ENCODE assay signal across 17 cellular contexts in genomic region chr12:4282103-4282891, GRCh38. TPM values are rescaled to one million over a fixed set of nuclear protein-coding genes. Genes with fewer than 3 reads are reported as not detected.
DNase-seq lines count a peak whose midpoint lies in the region; ATAC-seq and TF ChIP-seq lines count a peak whose summit lies in the region.
"Had no signal": no experiment of that assay in that cellular context is flagged by ENCODE, and none has a peak within 500 bp of the region (broad histone marks: within the 10 kb centered on the region; RNA-seq: fewer than 3 reads in every experiment).

No MANE protein-coding gene starts in this region.

- no peak for TF ChIP-seq CTCF in WERI-Rb-1 (IDR thresholded peaks at IDR 0.05; ENCODE audit: low read depth, low read length)

- peak overlapping the region in 2 of 8 donors; percentile 23 to 32 for H3K4me3 Mint-ChIP-seq in CD4-positive, alpha-beta memory T cell
- H3K4me3 Mint-ChIP-seq in activated naive CD8-positive, alpha-beta T cell treated with anti-CD3 and anti-CD28 coated beads, Interleukin-2, amount 10 ng/mL, durations not matched to agents 7 days and 5 days: peak overlapping the region; percentile 22
- H3K4me3 Mint-ChIP-seq in naive thymus-derived CD4-positive, alpha-beta T cell: peak overlapping the region in 1 of 10 donors; percentile 32

- no peaks in the 10 kb centered on the region for H3K27me3 ChIP-seq in CD4-positive, alpha-beta memory T cell (ENCODE audit: insufficient read depth, low read length)
- H3K27me3 ChIP-seq in naive thymus-derived CD4-positive, alpha-beta T cell (ENCODE audit: control insufficient read depth in 2 of 2, insufficient read depth in 2 of 2, low read length in 2 of 2): no peaks in the 10 kb centered on the region
- H3K27me3 ChIP-seq in WERI-Rb-1 (ENCODE audit: insufficient read depth, low read depth, severe bottlenecking): no peaks in the 10 kb centered on the region
- H3K27me3 ChIP-seq: heart right ventricle, ovary had no signal

- peaks cover 45 to 100% (median 83%) of the 10 kb centered on the region in 4 donors for H3K4me1 Mint-ChIP-seq in CD4-positive, alpha-beta memory T cell
- peaks cover 75% of the 10 kb centered on the region for H3K4me1 Mint-ChIP-seq in activated naive CD8-positive, alpha-beta T cell treated with anti-CD3 and anti-CD28 coated beads, Interleukin-2, amount 10 ng/mL, durations not matched to agents 7 days and 5 days
- H3K4me1 Mint-ChIP-seq in naive thymus-derived CD4-positive, alpha-beta T cell: peaks cover 56 to 97% (median 86%) of the 10 kb centered on the region in 7 donors

- intact Hi-C loops in CD4-positive, alpha-beta memory T cell (cut with micrococcal nuclease): no loop called here
- intact Hi-C loops in naive thymus-derived CD4-positive, alpha-beta T cell (cut with micrococcal nuclease): no loop called here

- no peak for DNase-seq in CD4-positive, alpha-beta memory T cell
- DNase-seq in activated naive CD8-positive, alpha-beta T cell treated with anti-CD3 and anti-CD28 coated beads, Interleukin-2, amount 10 ng/mL, durations not matched to agents 7 days and 5 days: no peak
- DNase-seq in naive thymus-derived CD4-positive, alpha-beta T cell: no peak
- DNase-seq in WERI-Rb-1 (no peak), H4 (ENCODE audit: low spot score) (no peak), RKO (ENCODE audit: low spot score) (no peak)
- DNase-seq: activated T-cell treated with anti-CD3 and anti-CD28 coated beads for 4 hours; heart right ventricle; NCI-H510A; OCI-M1; ovary; stimulated activated naive CD4-positive, alpha-beta T cell treated with Interleukin-2 at 50 U/mL for 16 hours had no signal

- no peak overlapping the region for H3K4me3 ChIP-seq in CD4-positive, alpha-beta memory T cell (ENCODE audit: low read length in 2 of 2)
- no peak overlapping the region for H3K4me3 ChIP-seq in naive thymus-derived CD4-positive, alpha-beta T cell (ENCODE audit: low read length)
- H3K4me3 ChIP-seq in WERI-Rb-1 (ENCODE audit: low read depth, low read length): no peak overlapping the region
- H3K4me3 ChIP-seq: ovary, SK-N-MC, skin epidermis had no signal

- in situ Hi-C loops in GM18951 (cut with MboI; ENCODE audit: low sequenced_read_pairs, unreplicated experiment): loop anchor here (10.0 kb wide), 1 partner anchor 387 kb away; no protein-coding TSS in a partner anchor

- peaks cover 0 to 2% (median 0%) of the 10 kb centered on the region in 8 donors for H3K9me3 Mint-ChIP-seq in CD4-positive, alpha-beta memory T cell
- H3K9me3 Mint-ChIP-seq in activated naive CD8-positive, alpha-beta T cell treated with anti-CD3 and anti-CD28 coated beads, Interleukin-2, amount 10 ng/mL, durations not matched to agents 7 days and 5 days: no peaks in the 10 kb centered on the region
- H3K9me3 Mint-ChIP-seq in naive thymus-derived CD4-positive, alpha-beta T cell: peaks cover 0 to 3% (median 0%) of the 10 kb centered on the region in 11 donors

- peaks cover 92% of the 10 kb centered on the region for H3K36me3 ChIP-seq in CD4-positive, alpha-beta memory T cell (ENCODE audit: insufficient read depth, low read length)
- peaks cover 47 to 99% (median 65%) of the 10 kb centered on the region in 3 experiments for H3K36me3 ChIP-seq in naive thymus-derived CD4-positive, alpha-beta T cell (ENCODE audit: control insufficient read depth in 2 of 3, insufficient read depth in 3 of 3, low read length in 3 of 3)
- H3K36me3 ChIP-seq in WERI-Rb-1: no peaks in the 10 kb centered on the region
- H3K36me3 ChIP-seq: ovary had no signal

- H3K4me1 ChIP-seq in CD4-positive, alpha-beta memory T cell (ENCODE audit: insufficient read depth, low read length): peaks cover 97% of the 10 kb centered on the region
- peaks cover 20 to 51% of the 10 kb centered on the region in 2 donors for H3K4me1 ChIP-seq in naive thymus-derived CD4-positive, alpha-beta T cell (ENCODE audit: control insufficient read depth in 2 of 2, insufficient read depth in 2 of 2, low read length in 2 of 2)

- H3K27ac Mint-ChIP-seq in CD4-positive, alpha-beta memory T cell: peak overlapping the region; percentile 46 to 90 (median 75)
- H3K27ac Mint-ChIP-seq in activated naive CD8-positive, alpha-beta T cell treated with anti-CD3 and anti-CD28 coated beads, Interleukin-2, amount 10 ng/mL, durations not matched to agents 7 days and 5 days: no peak overlapping the region
- peak overlapping the region in 7 of 9 donors; percentile 34 to 77 (median 62) for H3K27ac Mint-ChIP-seq in naive thymus-derived CD4-positive, alpha-beta T cell

- POLR2A ChIA-PET in CD4-positive, alpha-beta memory T cell (lab: Charles Lee; ENCODE audit: partially characterized antibody): interaction anchor here (1.1 to 1.7 kb wide), 2 partner anchors 9 to 14 kb away, joined by 3 to 8 read pairs; partner anchors contain the start of gene CCND2
- POLR2A ChIA-PET in activated naive CD8-positive, alpha-beta T cell treated with anti-CD3 and anti-CD28 coated beads, Interleukin-2, amount 10 ng/mL, durations not matched to agents 7 days and 5 days (lab: Charles Lee): interaction anchor here (0.7 to 2.5 kb wide), 7 partner anchors 8 to 176 kb away, joined by 3 to 19 read pairs (median 6); partner anchors contain the start of gene CCND2
- POLR2A ChIA-PET in naive thymus-derived CD4-positive, alpha-beta T cell (lab: Charles Lee): interaction anchor here (0.6 kb wide), 1 partner anchor 15 kb away, joined by 3 read pairs; no protein-coding TSS in a partner anchor

- H3K36me3 Mint-ChIP-seq in CD4-positive, alpha-beta memory T cell: peaks cover 82 to 96% of the 10 kb centered on the region in 2 donors
- H3K36me3 Mint-ChIP-seq in activated naive CD8-positive, alpha-beta T cell treated with anti-CD3 and anti-CD28 coated beads, Interleukin-2, amount 10 ng/mL, durations not matched to agents 7 days and 5 days: peaks cover 75% of the 10 kb centered on the region
- peaks cover 19 to 77% (median 34%) of the 10 kb centered on the region in 5 donors for H3K36me3 Mint-ChIP-seq in naive thymus-derived CD4-positive, alpha-beta T cell

- CTCF ChIA-PET in CD4-positive, alpha-beta memory T cell (lab: Charles Lee; ENCODE audit: partially characterized antibody): interaction anchor here (1.1 to 16.3 kb wide), 4 partner anchors 175 to 395 kb away, joined by 3 to 304 read pairs (median 110); no protein-coding TSS in a partner anchor
- CTCF ChIA-PET in naive thymus-derived CD4-positive, alpha-beta T cell (lab: Charles Lee): no interaction called here

- H3K27me3 Mint-ChIP-seq in CD4-positive, alpha-beta memory T cell: no peaks in the 10 kb centered on the region
- no peaks in the 10 kb centered on the region for H3K27me3 Mint-ChIP-seq in activated naive CD8-positive, alpha-beta T cell treated with anti-CD3 and anti-CD28 coated beads, Interleukin-2, amount 10 ng/mL, durations not matched to agents 7 days and 5 days
- H3K27me3 Mint-ChIP-seq in naive thymus-derived CD4-positive, alpha-beta T cell: no peaks in the 10 kb centered on the region

- ATAC-seq in activated naive CD8-positive, alpha-beta T cell treated with anti-CD3 and anti-CD28 coated beads, Interleukin-2, amount 10 ng/mL, durations not matched to agents 7 days and 5 days (ENCODE audit: low read depth): no peak
- no peak for ATAC-seq in naive thymus-derived CD4-positive, alpha-beta T cell
- no peak for ATAC-seq in GM18511 (IDR thresholded peaks at IDR 0.05; ENCODE audit: unreplicated experiment)
- ATAC-seq: heart right ventricle had no signal

- no peak overlapping the region for H3K27ac ChIP-seq in CD4-positive, alpha-beta memory T cell (ENCODE audit: low read depth, low read length)
- H3K27ac ChIP-seq in naive thymus-derived CD4-positive, alpha-beta T cell (ENCODE audit: low read depth, low read length): no peak overlapping the region
- H3K27ac ChIP-seq in WERI-Rb-1: no peak overlapping the region
- H3K27ac ChIP-seq: ovary, SK-N-MC, skin epidermis, VCaP had no signal

- no peaks in the 10 kb centered on the region for H3K9me3 ChIP-seq in CD4-positive, alpha-beta memory T cell (ENCODE audit: control insufficient read depth in 1 of 2, low read length in 2 of 2)
- no peaks in the 10 kb centered on the region for H3K9me3 ChIP-seq in naive thymus-derived CD4-positive, alpha-beta T cell (ENCODE audit: control insufficient read depth in 2 of 3, low read length in 3 of 3)
- no peaks in the 10 kb centered on the region for H3K9me3 ChIP-seq in WERI-Rb-1 (ENCODE audit: severe bottlenecking)
- H3K9me3 ChIP-seq: heart right ventricle, ovary had no signal

- peak; percentile 33 for TF ChIP-seq POLR2A in GM18951 (IDR thresholded peaks at IDR 0.05; ENCODE audit: extremely low read depth, insufficient read depth, insufficient read length)

RNA-seq across cellular contexts. Expression of gene CCND2, which starts 8.7 kb away (rescaled TPM):
- 100 to 1,000 TPM; 150 to 151 TPM for total RNA-seq in CD4-positive, alpha-beta memory T cell
- 100 to 1,000 TPM in 1 of 2 donors, 10 to 100 TPM in 1; 83.3 to 103 TPM for polyA plus RNA-seq in CD4-positive, alpha-beta memory T cell
- 100 to 1,000 TPM; 417 to 438 TPM for total RNA-seq in activated naive CD8-positive, alpha-beta T cell treated with anti-CD3 and anti-CD28 coated beads, Interleukin-2, amount 10 ng/mL, durations not matched to agents 7 days and 5 days
- 100 to 1,000 TPM in 3 of 5 experiments, 10 to 100 TPM in 2; 95.7 to 659 (median 125) TPM for total RNA-seq in naive thymus-derived CD4-positive, alpha-beta T cell
- polyA plus RNA-seq in naive thymus-derived CD4-positive, alpha-beta T cell: 10 to 100 TPM; 57.3 to 65.1 TPM
- total RNA-seq in H4 (2014; rRNA removed; shearing (Covaris generic)): 92.1 and 98.0 TPM in 2 replicates

RNA-seq across cellular contexts. Expression of gene TIGAR, which starts 38.7 kb away (rescaled TPM):
- 10 to 100 TPM; 15.2 to 17.3 TPM for total RNA-seq in CD4-positive, alpha-beta memory T cell
- polyA plus RNA-seq in CD4-positive, alpha-beta memory T cell: 1 to 10 TPM; 1.9 to 2.7 TPM
- 10 to 100 TPM in 1 of 2 experiments, 1 to 10 TPM in 1; 9.7 to 11.4 TPM for total RNA-seq in activated naive CD8-positive, alpha-beta T cell treated with anti-CD3 and anti-CD28 coated beads, Interleukin-2, amount 10 ng/mL, durations not matched to agents 7 days and 5 days
- 10 to 100 TPM in 3 of 5 experiments, 1 to 10 TPM in 2; 7.1 to 15.8 (median 11.1) TPM for total RNA-seq in naive thymus-derived CD4-positive, alpha-beta T cell
- polyA plus RNA-seq in naive thymus-derived CD4-positive, alpha-beta T cell: 1 to 10 TPM; 4.4 to 6.6 TPM
- 8.0 and 15.4 TPM in 2 replicates for total RNA-seq in H4 (2014; rRNA removed; shearing (Covaris generic))
